ENCODE assay signal across 7 cellular contexts in genomic region chr19:29528350-29528945, GRCh38. TPM values are rescaled to one million over a fixed set of nuclear protein-coding genes. Genes with fewer than 3 reads are reported as not detected.
A peak's percentile ranks its signal among the peaks of the same experiment; 100 is the strongest.
DNase-seq lines count a peak whose midpoint lies in the region; ATAC-seq and FAIRE-seq lines count a peak whose summit lies in the region.

No MANE protein-coding gene starts in this region.

- FAIRE-seq in GM18507 (lab: Jason Lieb, UNC), result no peak

- peak; percentile 86 for ATAC-seq in sciatic nerve

- intact Hi-C loops in sciatic nerve (cut with DNase I), result no loop called here

- DNase-seq in GM18507 (ENCODE audit: extremely low spot score, insufficient read length, low read depth) (peak; percentile 54), HK-2 (ENCODE audit: unreplicated experiment) (peak; percentile 73), SKM-1 treated with dmso at 0.1 percent for 144 hours (lab: John Stamatoyannopoulos, UW; ENCODE audit: unreplicated experiment) (peak; percentile 19), amygdala (lab: John Stamatoyannopoulos, UW) (peak in 51 of 56 donors; percentile 35 to 88 (median 63)), hippocampal formation (lab: John Stamatoyannopoulos, UW) (peak; percentile 71 to 74), sciatic nerve (ENCODE audit: low spot score) (peak; percentile 75), OCI-M2 (lab: John Stamatoyannopoulos, UW; ENCODE audit: unreplicated experiment) (no peak)

RNA-seq across cellular contexts. Expression of gene VSTM2B, which starts 2.7 kb away (rescaled TPM):
- not detected for total RNA-seq in sciatic nerve
